In the genomic region with DNA sequence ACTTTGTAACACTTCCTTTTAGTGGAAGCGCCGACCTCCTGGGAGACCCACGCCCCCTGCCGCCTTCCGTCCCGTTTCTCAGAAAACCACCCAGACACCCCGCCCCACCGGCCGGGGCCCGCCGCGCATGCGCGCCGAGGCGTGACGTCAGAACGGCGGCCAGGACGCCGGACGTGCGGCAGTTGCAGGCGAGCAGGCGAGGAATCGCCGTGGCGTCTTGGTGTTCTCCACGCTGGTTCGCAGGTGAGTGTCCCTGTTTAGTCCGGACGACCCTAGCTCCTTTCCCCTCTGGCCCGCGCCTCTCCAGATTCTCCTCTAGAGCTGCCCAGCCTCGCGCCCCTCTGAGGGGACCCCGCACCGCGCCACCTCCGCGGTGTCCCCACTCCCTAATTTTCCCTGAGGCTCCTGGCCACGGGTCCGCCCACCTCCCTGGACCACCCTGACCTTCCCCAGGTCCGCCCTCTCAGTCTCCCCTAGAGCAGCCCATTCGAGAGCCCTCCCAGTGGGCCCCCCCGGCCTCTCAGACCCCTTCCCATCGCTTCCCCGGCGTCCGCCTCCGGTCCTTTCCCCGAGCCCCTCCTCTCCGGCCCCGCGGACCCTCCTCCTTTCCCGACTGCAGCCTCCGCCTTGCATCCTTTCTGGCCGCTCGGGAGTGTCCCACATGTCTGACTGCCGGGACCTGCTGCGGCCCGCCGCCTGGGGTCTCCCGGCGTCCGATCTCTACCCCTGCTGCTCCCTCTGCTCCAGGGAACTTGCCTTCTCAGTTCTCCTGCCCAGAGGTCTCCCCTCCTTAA, we compare ENCODE assay signal across 8 cellular contexts. TPM values are rescaled to one million over a fixed set of nuclear protein-coding genes. Genes with fewer than 3 reads are reported as not detected.
DNase-seq lines count a peak whose midpoint lies in the region; ATAC-seq and TF ChIP-seq lines count a peak whose summit lies in the region.

A gene with protein sequence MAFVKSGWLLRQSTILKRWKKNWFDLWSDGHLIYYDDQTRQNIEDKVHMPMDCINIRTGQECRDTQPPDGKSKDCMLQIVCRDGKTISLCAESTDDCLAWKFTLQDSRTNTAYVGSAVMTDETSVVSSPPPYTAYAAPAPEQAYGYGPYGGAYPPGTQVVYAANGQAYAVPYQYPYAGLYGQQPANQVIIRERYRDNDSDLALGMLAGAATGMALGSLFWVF (plus strand): TSS at position 181 of the 794 bp plus-strand sequence. CDS start 15,606 bp downstream, outside the sequence.

- POLR2A ChIA-PET in Caco-2 (lab: Charles Lee) (interaction anchor here (2.0 kb wide), 1 partner anchor 12 kb away, joined by 18 read pairs; the partner anchor contains the start of gene FAM168B), OCI-LY7 (lab: Charles Lee) (interaction anchor here (0.6 to 4.0 kb wide), 7 partner anchors 8 to 261 kb away, joined by 3 to 18 read pairs (median 4); partner anchors contain the start of gene FAM168B)

- H3K4me1 ChIP-seq in Caco-2, result 0 out of 2 replicates have a peak, but pooled peaks cover 13% of the 10 kb centered on the region
- peaks cover 21% of the 10 kb centered on the region for H3K4me1 ChIP-seq in OCI-LY7 (ENCODE audit: insufficient read depth, low read length, poor library complexity, severe bottlenecking)
- peaks cover 13 to 14% of the 10 kb centered on the region in 2 donors for H3K4me1 ChIP-seq in mucosa of rectum (ENCODE audit: control insufficient read depth in 2 of 2, insufficient read depth in 2 of 2, low read length in 2 of 2)

- peak within 1 kb of the TSS; percentile 92 to 99 for H3K9ac ChIP-seq in mucosa of rectum (ENCODE audit: low read depth in 1 of 2, low read length in 2 of 2)

- no peaks in the 10 kb centered on the region for H3K9me3 ChIP-seq in Caco-2
- H3K9me3 ChIP-seq in OCI-LY7 (ENCODE audit: low read length), result no peaks in the 10 kb centered on the region
- no peaks in the 10 kb centered on the region for H3K9me3 ChIP-seq in mucosa of rectum (ENCODE audit: control insufficient read depth in 2 of 2, low read length in 2 of 2)

- CTCF ChIA-PET in Caco-2 (lab: Charles Lee) (interaction anchor here (2.7 kb wide), 1 partner anchor 11 kb away, joined by 14 read pairs; the partner anchor contains the start of gene FAM168B), OCI-LY7 (lab: Charles Lee; ENCODE audit: unreplicated experiment) (no interaction called here)

- TF ChIP-seq CTCF in Caco-2 (IDR thresholded peaks at IDR 0.05; ENCODE audit: insufficient read depth in 1 of 2, low read depth in 1 of 2, low read length in 1 of 2, severe bottlenecking in 1 of 2, unreplicated experiment in 1 of 2) (peak in 1 of 2 experiments; percentile 57), OCI-LY7 (conservative IDR thresholded peaks at IDR 0.05; ENCODE audit: low read length) (0 out of 2 replicates have a peak, but pooled peaks have one; percentile 51)

- peak; percentile 81 for ATAC-seq in GM19467 (IDR thresholded peaks at IDR 0.05; ENCODE audit: unreplicated experiment)

- peaks cover 36% of the 10 kb centered on the region for H3K36me3 Mint-ChIP-seq in Caco-2 (ENCODE audit: insufficient read depth, unreplicated experiment)

- no peaks in the 10 kb centered on the region for H3K27me3 Mint-ChIP-seq in Caco-2 (ENCODE audit: insufficient read depth, unreplicated experiment)

- no peaks in the 10 kb centered on the region for H3K9me3 Mint-ChIP-seq in Caco-2 (ENCODE audit: unreplicated experiment)

- H3K27ac ChIP-seq in OCI-LY7 (ENCODE audit: low read depth, low read length, poor library complexity, severe bottlenecking) (peak within 1 kb of the TSS; percentile 80), epithelial cell of prostate (peak within 1 kb of the TSS; percentile 92), mucosa of rectum (ENCODE audit: low read depth in 2 of 2, low read length in 2 of 2) (peak within 1 kb of the TSS; percentile 94 to 97)

- peaks cover 17% of the 10 kb centered on the region for H4K20me1 ChIP-seq in OCI-LY7 (ENCODE audit: insufficient read depth, low read length)

- H3K4me3 ChIP-seq in Caco-2 (ENCODE audit: low read depth, low read length) (peak within 1 kb of the TSS; percentile 97), OCI-LY7 (ENCODE audit: low read depth, low read length, poor library complexity, severe bottlenecking) (peak within 1 kb of the TSS; percentile 97), mucosa of rectum (ENCODE audit: low read length in 2 of 2) (peak within 1 kb of the TSS; percentile 93 to 95)

- BruUV-seq in Caco-2 (replicated peaks; lab: Mats Ljungman, UMichigan) (no TSS peak), OCI-LY7 (replicated peaks; lab: Mats Ljungman, UMichigan) (no TSS peak)

- intact Hi-C loops in Caco-2 (cut with micrococcal nuclease; ENCODE audit: unreplicated experiment) (no loop called here), OCI-LY7 (cut with micrococcal nuclease; ENCODE audit: unreplicated experiment) (loop anchor here (2.0 to 5.0 kb wide), 2 partner anchors 39 to 387 kb away; partner anchors contain the start of gene MZT2A)

- no peaks in the 10 kb centered on the region for H3K27me3 ChIP-seq in Caco-2 (replicated peaks; ENCODE audit: control insufficient read depth, insufficient read depth, low read length)
- H3K27me3 ChIP-seq in mucosa of rectum (ENCODE audit: control insufficient read depth in 2 of 2, insufficient read depth in 2 of 2, low read length in 2 of 2), result no peaks in the 10 kb centered on the region

- DNase-seq in Caco-2, result peak; percentile 92 to 97
- peak; percentile 93 for DNase-seq in HPDE6-E6E7 (ENCODE audit: extremely low spot score)
- DNase-seq in OCI-LY7 (ENCODE audit: low spot score), result peak; percentile 92
- peak; percentile 89 for DNase-seq in activated T-cell treated with anti-CD3 and anti-CD28 coated beads for 24 hours (ENCODE audit: low read depth)
- peak; percentile 27 for DNase-seq in epithelial cell of prostate (ENCODE audit: low read depth, low spot score)
- DNase-seq in stimulated activated CD8-positive, alpha-beta memory T cell treated with anti-CD3 and anti-CD28 coated beads, Interleukin-4, amount 100 ng/mL, for 48 hours, result peak; percentile 95

- H3K27ac Mint-ChIP-seq in Caco-2 (ENCODE audit: unreplicated experiment), result peak within 1 kb of the TSS; percentile 92

- no peaks in the 10 kb centered on the region for H3K36me3 ChIP-seq in Caco-2 (ENCODE audit: control insufficient read depth, insufficient read depth, low read length)
- peaks cover 25% of the 10 kb centered on the region for H3K36me3 ChIP-seq in OCI-LY7 (ENCODE audit: insufficient read depth, low read length)
- peaks cover 0 to 2% of the 10 kb centered on the region in 2 donors for H3K36me3 ChIP-seq in mucosa of rectum (ENCODE audit: control insufficient read depth in 2 of 2, insufficient read depth in 2 of 2, low read length in 2 of 2)

- peak within 1 kb of the TSS; percentile 89 for H3K4me2 ChIP-seq in OCI-LY7 (ENCODE audit: low read length)

- no peaks in the 10 kb centered on the region for H3K9me2 ChIP-seq in OCI-LY7 (ENCODE audit: insufficient read depth, low read length)

- H2AFZ ChIP-seq in OCI-LY7 (ENCODE audit: low read length), result peak within 1 kb of the TSS; percentile 87

- peaks cover 57% of the 10 kb centered on the region for H3K79me2 ChIP-seq in OCI-LY7 (ENCODE audit: insufficient read depth, low read depth, low read length)

- H3K4me1 Mint-ChIP-seq in Caco-2 (ENCODE audit: low read depth, unreplicated experiment), result peaks cover 20% of the 10 kb centered on the region

- peak within 1 kb of the TSS; percentile 96 for H3K4me3 Mint-ChIP-seq in Caco-2 (ENCODE audit: unreplicated experiment)

RNA-seq across cellular contexts. Expression of the gene that starts here (rescaled TPM):
- total RNA-seq in Caco-2 (2022) (132 and 139 TPM in 2 replicates), OCI-LY7 (2022) (35.9 and 38.3 TPM in 2 replicates)
- total RNA-seq in OCI-LY7 (2014; rRNA removed; shearing (Covaris generic)), result 23.4 and 28.3 TPM in 2 replicates

Comparison
In these comparisons a context has a peak if more than half of its experiments do, and no peak if none do; other contexts are left out.
1. Peak in every context shown above with its lines: DNase-seq, ATAC-seq, H3K4me3 ChIP-seq and H3K27ac ChIP-seq.
2. DNase-seq: peak in every context shown above with its lines; median percentile 95 in stimulated activated CD8-positive, alpha-beta memory T cell treated with anti-CD3 and anti-CD28 coated beads, Interleukin-4, amount 100 ng/mL, for 48 hours; 94 in Caco-2; 93 in HPDE6-E6E7; 92 in OCI-LY7; 89 in activated T-cell treated with anti-CD3 and anti-CD28 coated beads for 24 hours; 27 in epithelial cell of prostate.